Comparison of ENCODE assay signal across 1 cellular context in the genomic region with DNA sequence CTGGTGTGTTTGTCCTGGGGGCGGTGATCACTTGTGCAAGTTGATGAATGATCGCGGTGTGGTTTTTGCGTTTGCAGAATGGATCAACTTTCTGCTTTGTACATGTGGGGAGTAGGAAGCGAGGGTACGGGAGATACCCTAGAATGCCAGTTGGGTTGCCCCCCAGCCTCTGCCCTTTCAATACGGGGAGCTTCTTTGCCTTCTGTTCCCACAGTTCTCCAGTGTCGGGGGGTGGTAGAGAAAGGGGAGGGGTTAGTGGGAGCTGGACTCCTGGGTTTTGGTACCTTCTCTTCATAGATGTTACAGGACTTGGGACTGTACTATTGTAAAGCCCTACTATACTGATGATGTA.
TF ChIP-seq lines count a peak whose summit lies in the region.

No MANE protein-coding gene starts in this region.

TF ChIP-seq in K562, 482 proteins besides CTCF, POLR2A, EP300 and RAD21 (continued from another document):
- TF ChIP-seq, protein P1, sequence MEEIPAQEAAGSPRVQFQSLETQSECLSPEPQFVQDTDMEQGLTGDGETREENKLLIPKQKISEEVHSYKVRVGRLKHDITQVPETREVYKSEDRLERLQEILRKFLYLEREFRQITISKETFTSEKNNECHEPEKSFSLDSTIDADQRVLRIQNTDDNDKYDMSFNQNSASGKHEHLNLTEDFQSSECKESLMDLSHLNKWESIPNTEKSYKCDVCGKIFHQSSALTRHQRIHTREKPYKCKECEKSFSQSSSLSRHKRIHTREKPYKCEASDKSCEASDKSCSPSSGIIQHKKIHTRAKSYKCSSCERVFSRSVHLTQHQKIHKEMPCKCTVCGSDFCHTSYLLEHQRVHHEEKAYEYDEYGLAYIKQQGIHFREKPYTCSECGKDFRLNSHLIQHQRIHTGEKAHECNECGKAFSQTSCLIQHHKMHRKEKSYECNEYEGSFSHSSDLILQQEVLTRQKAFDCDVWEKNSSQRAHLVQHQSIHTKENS (CRISPR knock-in tag; IDR thresholded peaks at IDR 0.05) = no peak
- no peak for TF ChIP-seq DDX20 (tag; IDR thresholded peaks at IDR 0.05; ENCODE audit: low read depth)
- TF ChIP-seq SIRT6 (IDR thresholded peaks at IDR 0.05; ENCODE audit: low read depth, low read length) = no peak
- TF ChIP-seq L3MBTL2 (IDR thresholded peaks at IDR 0.05) = no peak
- no peak for TF ChIP-seq KAT2B (IDR thresholded peaks at IDR 0.05; ENCODE audit: low read depth, low read length)
- TF ChIP-seq HCFC1 (IDR thresholded peaks at IDR 0.05; ENCODE audit: low read depth, low read length) = no peak
- no peak for TF ChIP-seq ZNF445 (CRISPR knock-in tag; IDR thresholded peaks at IDR 0.05; ENCODE audit: low read depth)
- TF ChIP-seq MTA1 (IDR thresholded peaks at IDR 0.05; ENCODE audit: borderline replicate concordance) = no peak
- no peak for TF ChIP-seq SMAD3 (CRISPR knock-in tag; conservative IDR thresholded peaks at IDR 0.05)
- no peak for TF ChIP-seq LCOR (CRISPR knock-in tag; IDR thresholded peaks at IDR 0.05)
- TF ChIP-seq ZNF140 (CRISPR knock-in tag; IDR thresholded peaks at IDR 0.05) = no peak
